Comparison of ENCODE assay signal across 36 cellular contexts in genomic region chr6:158081657-158081935, GRCh38.
DNase-seq lines count a peak whose midpoint lies in the region; ATAC-seq, FAIRE-seq and TF ChIP-seq lines count a peak whose summit lies in the region.
"Had no signal": no experiment of that assay in that cellular context is flagged by ENCODE, and none has a peak within 500 bp of the region (broad histone marks: within the 10 kb centered on the region; RNA-seq: fewer than 3 reads in every experiment).

No MANE protein-coding gene starts in this region.

- CTCF ChIA-PET in MCF 10A (lab: Yijun Ruan, JAX): interaction anchor here (7.4 kb wide), 1 partner anchor 9 kb away, joined by 50 read pairs; no protein-coding TSS in a partner anchor

- TF ChIP-seq CTCF in MCF 10A (IDR thresholded peaks at IDR 0.05; ENCODE audit: unreplicated experiment) (no peak), breast epithelium (IDR thresholded peaks at IDR 0.05) (no peak), epithelial cell of esophagus (IDR thresholded peaks at IDR 0.05; ENCODE audit: insufficient read depth, low read depth, low read length, missing control alignments) (no peak), kidney (IDR thresholded peaks at IDR 0.05; ENCODE audit: borderline replicate concordance, extremely low read depth, insufficient read depth) (no peak)

- DNase-seq in MCF 10A (ENCODE audit: unreplicated experiment) (peak; percentile 33), breast epithelium (ENCODE audit: low spot score in 2 of 2) (no peak), NOMO-1 treated with DMSO at 0.1 percent for 48 hours (lab: John Stamatoyannopoulos, UW; ENCODE audit: unreplicated experiment) (peak; percentile 66), epithelial cell of esophagus (ENCODE audit: low read depth) (peak; percentile 16), SW 1271 (lab: John Stamatoyannopoulos, UW) (no peak), kidney (no peak)
- peak; percentile 2 for DNase-seq in stimulated activated CD8-positive, alpha-beta memory T cell treated with anti-CD3 and anti-CD28 coated beads, Interleukin-4, amount 100 ng/mL, for 48 hours
- DNase-seq: activated CD4-positive, alpha-beta T cell treated with anti-CD3 and anti-CD28 coated beads, Interleukin-2, amount 50 U/mL, for 48 hours; activated naive CD4-positive, alpha-beta T cell treated with anti-CD3 and anti-CD28 coated beads for 36 hours; CD4-positive, alpha-beta memory T cell; cerebellar nuclear complex; dermis blood vessel endothelial cell; foreskin fibroblast; kidney glomerular epithelial cell; MM.1S; naive thymus-derived CD8-positive, alpha-beta T cell; NCI-H1436 treated with DMSO at 0.1 percent for 48 hours; NCI-H2081 treated with DMSO at 0.1 percent for 48 hours; NCI-H226; NCI-H526 treated with DMSO at 0.1 percent for 48 hours; stimulated activated naive CD4-positive, alpha-beta T cell treated with Interleukin-2 at 50 U/mL for 16 hours; testis had no signal

- intact Hi-C loops in MCF 10A (cut with micrococcal nuclease): no loop called here
- intact Hi-C loops in breast epithelium (cut with DNase I; ENCODE audit: low total_unique reads): no loop called here
- intact Hi-C loops in kidney (cut with DNase I): no loop called here

- H3K9ac ChIP-seq in kidney (ENCODE audit: low read length in 2 of 2): no peak overlapping the region
- H3K9ac ChIP-seq: KMS-11 had no signal

- no peak overlapping the region for H3K27ac Mint-ChIP-seq in MCF 10A (ENCODE audit: low read depth, unreplicated experiment)
- H3K27ac Mint-ChIP-seq: activated naive CD4-positive, alpha-beta T cell treated with anti-CD3 and anti-CD28 coated beads for 36 hours; activated T-helper 1 cell treated with anti-CD3 and anti-CD28 coated beads, Interleukin-12 subunit alpha, Interleukin-12 subunit beta, Interleukin-2, Interleukin-4 antibody, amounts not matched to agents 30 ng/mL and 10 ng/mL and 1 ng/mL, durations not matched to agents 14 hours and 24 hours and 36 hours; brain; CD4-positive, alpha-beta memory T cell; endodermal cell; naive thymus-derived CD8-positive, alpha-beta T cell; T-helper 1 cell treated with Interleukin-12 subunit alpha and Interleukin-12 subunit beta and Interleukin-4 antibody, amounts not matched to agents 30 μg/mL and 1 μg/mL, for 36 hours had no signal

- FAIRE-seq in kidney (lab: Jason Lieb, UNC): no peak
- FAIRE-seq: RCC 7860, TTC549, urothelium cell line had no signal

- H3K4me3 ChIP-seq in breast epithelium (no peak overlapping the region), epithelial cell of esophagus (ENCODE audit: low read length) (no peak overlapping the region), kidney (ENCODE audit: low read length in 2 of 2) (no peak overlapping the region)
- H3K4me3 ChIP-seq: heart left ventricle, lung, skin epidermis, testis had no signal

- no peak for TF ChIP-seq POLR2A in breast epithelium (IDR thresholded peaks at IDR 0.05)

- POLR2A ChIA-PET in MCF 10A (lab: Yijun Ruan, JAX): interaction anchor here (1.0 kb wide), 1 partner anchor 112 kb away, joined by 4 read pairs; no protein-coding TSS in a partner anchor

- no peaks in the 10 kb centered on the region for H3K4me1 ChIP-seq in breast epithelium
- H3K4me1 ChIP-seq in kidney (ENCODE audit: control insufficient read depth in 1 of 2, insufficient read depth in 1 of 2, low read depth in 1 of 2, low read length in 2 of 2): peaks cover 0 to 6% of the 10 kb centered on the region in 2 donors

- no peaks in the 10 kb centered on the region for H3K9me3 Mint-ChIP-seq in MCF 10A (ENCODE audit: unreplicated experiment)
- H3K9me3 Mint-ChIP-seq: activated naive CD4-positive, alpha-beta T cell treated with anti-CD3 and anti-CD28 coated beads for 36 hours; activated T-helper 1 cell treated with anti-CD3 and anti-CD28 coated beads, Interleukin-12 subunit alpha, Interleukin-12 subunit beta, Interleukin-2, Interleukin-4 antibody, amounts not matched to agents 30 ng/mL and 10 ng/mL and 1 ng/mL, durations not matched to agents 14 hours and 24 hours and 36 hours; brain; CD4-positive, alpha-beta memory T cell; endodermal cell; naive thymus-derived CD8-positive, alpha-beta T cell; T-helper 1 cell treated with Interleukin-12 subunit alpha and Interleukin-12 subunit beta and Interleukin-4 antibody, amounts not matched to agents 30 μg/mL and 1 μg/mL, for 36 hours had no signal

- no peaks in the 10 kb centered on the region for H3K27me3 ChIP-seq in breast epithelium
- H3K27me3 ChIP-seq: heart left ventricle, testis had no signal

- ATAC-seq in HG03432 (IDR thresholded peaks at IDR 0.05; ENCODE audit: unreplicated experiment): no peak
- ATAC-seq: activated CD4-positive, CD25-positive, alpha-beta regulatory T cell treated with anti-CD3 and anti-CD28 coated beads, Interleukin-2, amount 50 U/mL, for 24 hours; esophagus mucosa; heart left ventricle; naive thymus-derived CD8-positive, alpha-beta T cell had no signal

- H3K27me3 Mint-ChIP-seq in MCF 10A (ENCODE audit: insufficient read depth, unreplicated experiment): no peaks in the 10 kb centered on the region
- H3K27me3 Mint-ChIP-seq: brain; CD4-positive, alpha-beta memory T cell; naive thymus-derived CD8-positive, alpha-beta T cell had no signal

- H3K9me3 ChIP-seq in breast epithelium (no peaks in the 10 kb centered on the region), kidney (ENCODE audit: control insufficient read depth in 1 of 2, low read length in 2 of 2) (no peaks in the 10 kb centered on the region)
- H3K9me3 ChIP-seq: heart left ventricle, testis had no signal

- H3K36me3 Mint-ChIP-seq in MCF 10A (ENCODE audit: insufficient read depth, unreplicated experiment): peaks cover 37% of the 10 kb centered on the region

- no peak overlapping the region for H3K4me3 Mint-ChIP-seq in MCF 10A (ENCODE audit: unreplicated experiment)
- H3K4me3 Mint-ChIP-seq: activated naive CD4-positive, alpha-beta T cell treated with anti-CD3 and anti-CD28 coated beads for 36 hours; activated T-helper 1 cell treated with anti-CD3 and anti-CD28 coated beads, Interleukin-12 subunit alpha, Interleukin-12 subunit beta, Interleukin-2, Interleukin-4 antibody, amounts not matched to agents 30 ng/mL and 10 ng/mL and 1 ng/mL, durations not matched to agents 14 hours and 24 hours and 36 hours; brain; CD4-positive, alpha-beta memory T cell; endodermal cell; naive thymus-derived CD8-positive, alpha-beta T cell; T-helper 1 cell treated with Interleukin-12 subunit alpha and Interleukin-12 subunit beta and Interleukin-4 antibody, amounts not matched to agents 30 μg/mL and 1 μg/mL, for 36 hours had no signal

- no peak overlapping the region for H3K27ac ChIP-seq in breast epithelium
- H3K27ac ChIP-seq in kidney (ENCODE audit: low read depth in 2 of 2, low read length in 2 of 2): no peak overlapping the region
- H3K27ac ChIP-seq: heart left ventricle, KMS-11, skin epidermis, testis had no signal

- no TSS peak for BruUV-seq in MCF 10A (replicated peaks; lab: Mats Ljungman, UMichigan)

- H3K4me1 Mint-ChIP-seq in MCF 10A (ENCODE audit: insufficient read depth, unreplicated experiment): no peaks in the 10 kb centered on the region
- H3K4me1 Mint-ChIP-seq: brain; CD4-positive, alpha-beta memory T cell; endodermal cell had no signal

- H3K36me3 ChIP-seq in breast epithelium (peaks cover 4% of the 10 kb centered on the region), kidney (ENCODE audit: control insufficient read depth in 1 of 2, insufficient read depth in 2 of 2, low read length in 2 of 2) (peaks cover 5 to 9% of the 10 kb centered on the region in 2 donors)

Comparison
In these comparisons a context has a peak if more than half of its experiments do, and no peak if none do; other contexts are left out.
1. DNase-seq: peak in MCF 10A (single experiment), NOMO-1 treated with DMSO at 0.1 percent for 48 hours (single experiment), epithelial cell of esophagus (single experiment) and stimulated activated CD8-positive, alpha-beta memory T cell treated with anti-CD3 and anti-CD28 coated beads, Interleukin-4, amount 100 ng/mL, for 48 hours (single experiment); none in breast epithelium (0 of 2), SW 1271 (0 of 2) and kidney (single experiment).